14 cellular contexts compared by ENCODE assay signal in the genomic region with DNA sequence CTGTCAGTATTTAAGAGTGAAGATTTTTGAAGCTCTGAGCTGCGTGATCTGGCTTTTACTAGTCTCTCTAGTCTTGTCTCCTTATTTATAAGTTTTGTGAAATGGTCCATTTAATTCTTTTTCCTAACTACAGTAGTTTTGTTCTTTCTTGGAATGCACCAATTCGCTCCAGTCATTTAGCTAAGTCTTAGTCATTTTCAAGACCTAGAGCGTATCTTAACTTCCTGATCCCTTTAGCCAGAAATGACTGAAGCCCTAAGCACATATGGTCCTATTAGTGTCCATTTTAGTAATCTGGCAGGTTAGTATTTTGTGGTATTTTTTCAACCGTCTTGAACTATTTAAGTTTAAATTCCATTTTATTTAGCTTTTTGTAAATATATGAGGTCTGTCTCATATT. TPM values are rescaled to one million over a fixed set of nuclear protein-coding genes. Genes with fewer than 3 reads are reported as not detected.
DNase-seq lines count a peak whose midpoint lies in the region; ATAC-seq and TF ChIP-seq lines count a peak whose summit lies in the region.
"Had no signal": no experiment of that assay in that cellular context is flagged by ENCODE, and none has a peak within 500 bp of the region (broad histone marks: within the 10 kb centered on the region; RNA-seq: fewer than 3 reads in every experiment).

No MANE protein-coding gene starts in this region.

- H3K4me3 Mint-ChIP-seq in neural crest cell, result peak overlapping the region; percentile 84
- H3K4me3 Mint-ChIP-seq in naive thymus-derived CD8-positive, alpha-beta T cell, result peak overlapping the region in 5 of 10 donors; percentile 1 to 43 (median 20)

- H3K27me3 ChIP-seq in GM06990 (replicated peaks; ENCODE audit: control insufficient read depth, insufficient read depth, low read length), result no peaks in the 10 kb centered on the region
- H3K27me3 ChIP-seq in HAP-1 (ENCODE audit: low read depth), result no peaks in the 10 kb centered on the region
- H3K27me3 ChIP-seq: body of pancreas, upper lobe of right lung had no signal

- ATAC-seq in GM19324 (IDR thresholded peaks at IDR 0.05; ENCODE audit: low FRiP score, unreplicated experiment), result no peak
- ATAC-seq in naive thymus-derived CD8-positive, alpha-beta T cell, result no peak
- ATAC-seq in GM21526 (IDR thresholded peaks at IDR 0.05; ENCODE audit: low FRiP score, unreplicated experiment), result no peak
- ATAC-seq: body of pancreas, left lobe of liver, upper lobe of right lung had no signal

- in situ Hi-C loops in HAP-1 (cut with MboI; ENCODE audit: low sequenced_read_pairs), result no loop called here

- DNase-seq in GM06990 (ENCODE audit: extremely low read depth, insufficient read length), result peak; percentile 43
- peak; percentile 5 for DNase-seq in M059J (ENCODE audit: low read depth)
- peak; percentile 35 for DNase-seq in dedifferentiated amniotic fluid mesenchymal stem cell (ENCODE audit: extremely low spot score)
- no peak for DNase-seq in neural crest cell (ENCODE audit: low read depth, low spot score)
- no peak for DNase-seq in naive thymus-derived CD8-positive, alpha-beta T cell
- DNase-seq in HAP-1 (ENCODE audit: low spot score in 2 of 2), result no peak
- DNase-seq: body of pancreas, DMS79 treated with DMSO at 0.1 percent for 48 hours, NCI-H510A, upper lobe of right lung had no signal

- H3K4me3 ChIP-seq in GM06990 (replicated peaks; ENCODE audit: low read depth, low read length) (peak overlapping the region; percentile 8), HAP-1 (no peak overlapping the region)
- H3K4me3 ChIP-seq: body of pancreas, upper lobe of right lung had no signal

- H3K4me1 ChIP-seq in HAP-1, result peaks cover 17% of the 10 kb centered on the region

- H3K9me3 ChIP-seq in HAP-1, result no peaks in the 10 kb centered on the region
- H3K9me3 ChIP-seq: body of pancreas, upper lobe of right lung had no signal

- no peak for TF ChIP-seq CTCF in GM06990 (IDR thresholded peaks at IDR 0.05; ENCODE audit: insufficient read depth, low read length, poor library complexity, severe bottlenecking)
- TF ChIP-seq CTCF in neural crest cell (conservative IDR thresholded peaks at IDR 0.05), result no peak

- peaks cover 44% of the 10 kb centered on the region for H3K4me1 Mint-ChIP-seq in neural crest cell
- H3K4me1 Mint-ChIP-seq in naive thymus-derived CD8-positive, alpha-beta T cell, result peaks cover 34 to 76% (median 66%) of the 10 kb centered on the region in 4 donors

- POLR2A ChIA-PET in naive thymus-derived CD8-positive, alpha-beta T cell (lab: Charles Lee), result no interaction called here

- peaks cover 8% of the 10 kb centered on the region for H3K36me3 Mint-ChIP-seq in neural crest cell (ENCODE audit: low read depth)
- peaks cover 0 to 13% (median 3%) of the 10 kb centered on the region in 3 donors for H3K36me3 Mint-ChIP-seq in naive thymus-derived CD8-positive, alpha-beta T cell

- H3K9me3 Mint-ChIP-seq in neural crest cell, result no peaks in the 10 kb centered on the region
- no peaks in the 10 kb centered on the region for H3K9me3 Mint-ChIP-seq in naive thymus-derived CD8-positive, alpha-beta T cell

- H3K27me3 Mint-ChIP-seq in neural crest cell (ENCODE audit: low read depth), result no peaks in the 10 kb centered on the region
- H3K27me3 Mint-ChIP-seq in naive thymus-derived CD8-positive, alpha-beta T cell, result no peaks in the 10 kb centered on the region
- H3K27me3 Mint-ChIP-seq: progenitor cell of endocrine pancreas had no signal

- no peak overlapping the region for H3K27ac Mint-ChIP-seq in neural crest cell (ENCODE audit: unreplicated experiment)
- peak overlapping the region in 1 of 10 donors; percentile 55 for H3K27ac Mint-ChIP-seq in naive thymus-derived CD8-positive, alpha-beta T cell

- no peaks in the 10 kb centered on the region for H3K36me3 ChIP-seq in GM06990 (ENCODE audit: control insufficient read depth, insufficient read depth, low read length)
- peaks cover 15% of the 10 kb centered on the region for H3K36me3 ChIP-seq in HAP-1 (replicated peaks)
- H3K36me3 ChIP-seq: upper lobe of right lung had no signal

RNA-seq across cellular contexts. Expression of a gene that starts 3.6 kb away (rescaled TPM):
- total RNA-seq in M059J (2014; rRNA removed; shearing (Covaris generic)), result 34.4 and 54.0 TPM in 2 replicates
- 76.8 and 84.4 TPM in 2 replicates for total RNA-seq in neural crest cell
- 100 to 1,000 TPM; 136 to 137 TPM for total RNA-seq in naive thymus-derived CD8-positive, alpha-beta T cell
- polyA plus RNA-seq in naive thymus-derived CD8-positive, alpha-beta T cell, result 10 to 100 TPM; 17.9 to 28.1 (median 26.1) TPM

Comparison
In these comparisons a context has a peak if more than half of its experiments do, and no peak if none do; other contexts are left out.
1. DNase-seq: peak in GM06990 (single experiment), M059J (single experiment) and dedifferentiated amniotic fluid mesenchymal stem cell (single experiment); none in neural crest cell (single experiment), naive thymus-derived CD8-positive, alpha-beta T cell (0 of 10) and HAP-1 (0 of 2).